Comparison of ENCODE assay signal across 23 cellular contexts in genomic region chr5:109719978-109720377, GRCh38. TPM values are rescaled to one million over a fixed set of nuclear protein-coding genes. Genes with fewer than 3 reads are reported as not detected.
A peak's percentile ranks its signal among the peaks of the same experiment; 100 is the strongest.
DNase-seq lines count a peak whose midpoint lies in the region; ATAC-seq, FAIRE-seq and TF ChIP-seq lines count a peak whose summit lies in the region.
"Had no signal": no experiment of that assay in that cellular context is flagged by ENCODE, and none has a peak within 500 bp of the region (broad histone marks: within the 10 kb centered on the region; RNA-seq: fewer than 3 reads in every experiment).

No MANE protein-coding gene starts in this region.

- intact Hi-C loops in K562 (cut with micrococcal nuclease) = no loop called here

- peaks cover 43% of the 10 kb centered on the region for H3K36me3 Mint-ChIP-seq in activated CD4-positive, alpha-beta T cell treated with anti-CD3 and anti-CD28 coated beads, Interleukin-2, amount 10 ng/mL, durations not matched to agents 7 days and 5 days (ENCODE audit: low read depth)

- H3K36me3 ChIP-seq in K562 (ENCODE audit: control insufficient read depth, insufficient read depth, low read length) = peaks cover 26% of the 10 kb centered on the region; the same call in 2 of the 3 replicates

- POLR2A ChIA-PET in K562 (lab: Yijun Ruan, JAX) = interaction anchor here (1.5 kb wide), 1 partner anchor 31 kb away, joined by 3 read pairs; the partner anchor contains the start of gene MAN2A1
- POLR2A ChIA-PET in activated CD4-positive, alpha-beta T cell treated with anti-CD3 and anti-CD28 coated beads, Interleukin-2, amount 10 ng/mL, durations not matched to agents 7 days and 5 days (lab: Charles Lee) = no interaction called here

- 0 out of 5 replicates have a peak, but pooled peaks cover 0 to under 1% of the 10 kb centered on the region in 2 experiments for H3K4me1 ChIP-seq in K562 (replicated peaks in 1 of 2; ENCODE audit: control insufficient read depth in 2 of 2, insufficient read depth in 2 of 2, low read length in 2 of 2)

- peaks cover 3% of the 10 kb centered on the region; the same call in 1 of the 3 replicates for H3K79me2 ChIP-seq in K562 (ENCODE audit: control insufficient read depth, insufficient read depth, low read length)

- no peak overlapping the region for H3K4me2 ChIP-seq in K562 (ENCODE audit: insufficient read depth, low read length)

- H3K4me3 ChIP-seq in K562 = no peak overlapping the region

- TF ChIP-seq CTCF in K562 (IDR thresholded peaks at IDR 0.05 in 2 of 3, conservative IDR thresholded peaks at IDR 0.05 in 1 of 3; ENCODE audit: insufficient read depth in 2 of 3, low read depth in 1 of 3, low read length in 3 of 3) = peak in 1 of 3 experiments; percentile 16; a peak in 1 of 6 replicates

- H3K9me3 ChIP-seq in K562 (replicated peaks; ENCODE audit: control insufficient read depth, insufficient read depth, low read depth, low read length) = no peaks in the 10 kb centered on the region

- H3K9ac ChIP-seq in K562 (ENCODE audit: insufficient read depth in 1 of 2, low read depth in 2 of 2, low read length in 2 of 2) = no peak overlapping the region

- H3K27me3 Mint-ChIP-seq in activated CD4-positive, alpha-beta T cell treated with anti-CD3 and anti-CD28 coated beads, Interleukin-2, amount 10 ng/mL, durations not matched to agents 7 days and 5 days = no peaks in the 10 kb centered on the region
- H3K27me3 Mint-ChIP-seq: CD4-positive, alpha-beta memory T cell had no signal

- no peaks in the 10 kb centered on the region for H3K9me1 ChIP-seq in K562 (ENCODE audit: control insufficient read depth, insufficient read depth, low read length)

- DNase-seq in OCI-M1 (lab: John Stamatoyannopoulos, UW) (peak; percentile 44), K562 (ENCODE audit: extremely low read depth in 1 of 4, low spot score in 3 of 4) (peak in 2 of 4 experiments; percentile 19), NCI-H1436 (lab: John Stamatoyannopoulos, UW) (no peak), NCI-H2107 (lab: John Stamatoyannopoulos, UW) (no peak)
- no peak for DNase-seq in activated CD4-positive, alpha-beta T cell treated with anti-CD3 and anti-CD28 coated beads, Interleukin-2, amount 10 ng/mL, durations not matched to agents 7 days and 5 days
- DNase-seq: C1 segment of cervical spinal cord; CD4-positive, alpha-beta memory T cell; COR-L47; GF-D8; Karpas-422; NCI-H1092 treated with DMSO at 0.1 percent for 48 hours; NCI-H146; NCI-H1930; NCI-H446; NCI-H524 treated with DMSO at 0.1 percent for 48 hours; NCI-H774; SHP77 treated with DMSO at 0.1 percent for 48 hours; SW 1271 had no signal

- no peak for TF ChIP-seq RAD21 in K562 (CRISPR knock-in tag; conservative IDR thresholded peaks at IDR 0.05 in 1 of 2, IDR thresholded peaks at IDR 0.05 in 1 of 2)

- H3K27ac ChIP-seq in K562 (ENCODE audit: extremely low read depth, low read depth, low read length) = no peak overlapping the region

- TF ChIP-seq EP300 in K562 (IDR thresholded peaks at IDR 0.05; ENCODE audit: low read length) = no peak

- CTCF ChIA-PET in K562 (lab: Yijun Ruan, JAX; ENCODE audit: low intra/inter-chr PET ratio) = no interaction called here
- CTCF ChIA-PET in activated CD4-positive, alpha-beta T cell treated with anti-CD3 and anti-CD28 coated beads, Interleukin-2, amount 10 ng/mL, durations not matched to agents 7 days and 5 days (lab: Charles Lee) = no interaction called here

- H2AFZ ChIP-seq in K562 (ENCODE audit: low read depth, low read length) = no peak overlapping the region

- no peak for FAIRE-seq in K562 (lab: Jason Lieb, UNC)
- peak; percentile 83 for FAIRE-seq in islet of Langerhans (lab: Jason Lieb, UNC)
- FAIRE-seq: GM12891 had no signal

- BruUV-seq in K562 (replicated peaks; lab: Mats Ljungman, UMichigan) = no TSS peak

- H3K4me1 Mint-ChIP-seq in activated CD4-positive, alpha-beta T cell treated with anti-CD3 and anti-CD28 coated beads, Interleukin-2, amount 10 ng/mL, durations not matched to agents 7 days and 5 days = peaks cover 5% of the 10 kb centered on the region

- no peak for TF ChIP-seq POLR2A in K562 (conservative IDR thresholded peaks at IDR 0.05)

- in situ Hi-C loops in K562 (cut with MboI) = no loop called here

- no peaks in the 10 kb centered on the region for H4K20me1 ChIP-seq in K562 (replicated peaks; ENCODE audit: control insufficient read depth, insufficient read depth, low read length)

- no peak overlapping the region for H3K4me3 Mint-ChIP-seq in activated CD4-positive, alpha-beta T cell treated with anti-CD3 and anti-CD28 coated beads, Interleukin-2, amount 10 ng/mL, durations not matched to agents 7 days and 5 days
- H3K4me3 Mint-ChIP-seq: CD4-positive, alpha-beta memory T cell had no signal

- no peak overlapping the region for H3K27ac Mint-ChIP-seq in activated CD4-positive, alpha-beta T cell treated with anti-CD3 and anti-CD28 coated beads, Interleukin-2, amount 10 ng/mL, durations not matched to agents 7 days and 5 days
- H3K27ac Mint-ChIP-seq: CD4-positive, alpha-beta memory T cell had no signal

- no peaks in the 10 kb centered on the region for H3K27me3 ChIP-seq in K562 (ENCODE audit: control insufficient read depth in 2 of 2, insufficient read depth in 2 of 2, low read length in 2 of 2)

- H3K9me3 Mint-ChIP-seq in activated CD4-positive, alpha-beta T cell treated with anti-CD3 and anti-CD28 coated beads, Interleukin-2, amount 10 ng/mL, durations not matched to agents 7 days and 5 days = no peaks in the 10 kb centered on the region
- H3K9me3 Mint-ChIP-seq: CD4-positive, alpha-beta memory T cell had no signal

- peak; percentile 61; the same call in 1 of the 3 replicates for ATAC-seq in K562
- ATAC-seq in HG03039 (IDR thresholded peaks at IDR 0.05; ENCODE audit: unreplicated experiment) = no peak
- ATAC-seq: HCT116, Panc1 had no signal

TF ChIP-seq in K562, 482 proteins besides CTCF, POLR2A, EP300 and RAD21 (continues in another document):
- TF ChIP-seq TCF3 (CRISPR knock-in tag; IDR thresholded peaks at IDR 0.05) = peak; percentile 39; the same call in 1 of the 2 replicates
- peak; percentile 56; the same call in 1 of the 2 replicates for TF ChIP-seq LEF1 (IDR thresholded peaks at IDR 0.05)
- TF ChIP-seq RFX1 (IDR thresholded peaks at IDR 0.05) = no peak
- no peak for TF ChIP-seq TFE3 (CRISPR knock-in tag; IDR thresholded peaks at IDR 0.05)
- TF ChIP-seq ZNF830 (CRISPR knock-in tag; IDR thresholded peaks at IDR 0.05) = no peak
- no peak for TF ChIP-seq JUNB (CRISPR knock-in tag; conservative IDR thresholded peaks at IDR 0.05)
- no peak for TF ChIP-seq ZNF347 (CRISPR knock-in tag; IDR thresholded peaks at IDR 0.05; ENCODE audit: low read depth)
- peak; percentile 33 for TF ChIP-seq MEIS2 (IDR thresholded peaks at IDR 0.05; ENCODE audit: partially characterized antibody)
- peak; percentile 49; the same call in 1 of the 2 replicates for TF ChIP-seq HMBOX1 (IDR thresholded peaks at IDR 0.05)
- TF ChIP-seq DPF2 (IDR thresholded peaks at IDR 0.05) = 0 out of 2 replicates have a peak, but pooled peaks have one; percentile 34

RNA-seq across cellular contexts. Expression of gene MAN2A1, which starts 30.3 kb away (rescaled TPM):
- total RNA-seq in K562 (2011; cell fraction: chromatin; rRNA removed; ENCODE audit: low replicate concordance) = 49.3 and 133 TPM in 2 replicates
- total RNA-seq in K562 (2011; cell fraction: nucleolus; rRNA removed) = 34.5 and 44.9 TPM in 2 replicates
- total RNA-seq in K562 (2011; cell fraction: nucleoplasm; rRNA removed) = 56.6 and 71.8 TPM in 2 replicates
- 18.7 and 20.9 TPM in 2 replicates for total RNA-seq in K562 (2014; rRNA removed)
- 32.0 and 33.4 TPM in 2 replicates for total RNA-seq in K562 (2014; rRNA removed; fragmentation: Illumina TruSeq; extraction: Trizol)
- 28.9 and 29.0 TPM in 2 replicates for total RNA-seq in K562 (2015; rRNA removed; fragmentation: Illumina TruSeq; extraction: Trizol)
- total RNA-seq in K562 (2021) = 25.8 and 25.9 TPM in 2 replicates
- 26.0 and 31.4 TPM in 2 replicates for polyA plus RNA-seq in K562 (2011; rRNA removed)
- polyA plus RNA-seq in K562 (2011; cell fraction: cytosol; rRNA removed) = 6.3 and 9.5 TPM in 2 replicates
- polyA plus RNA-seq in K562 (2011; cell fraction: nucleus; rRNA removed) = 34.5 and 43.8 TPM in 2 replicates
- polyA plus RNA-seq in K562 (2012) = 11.9 and 17.3 TPM in 2 replicates
- 15.4 and 19.8 TPM in 2 replicates for polyA plus RNA-seq in K562 (2014; fragmentation: Illumina TruSeq; extraction: Trizol)
- polyA plus RNA-seq in K562 (2014; fragmentation: Nextera tagmentation; extraction: Ambion mirVana) = 1 to 10 TPM; 5.2 to 8.2 TPM
- 10.9 and 15.1 TPM in 2 replicates for polyA plus RNA-seq in K562 (2014; rRNA removed)
- polyA minus RNA-seq in K562 (2011; rRNA and poly(A)+ RNA removed) = 76.8 and 82.8 TPM in 2 replicates
- 20.2 and 32.8 TPM in 2 replicates for polyA minus RNA-seq in K562 (2011; cell fraction: cytosol; rRNA and poly(A)+ RNA removed)
- 87.9 and 133 TPM in 2 replicates for polyA minus RNA-seq in K562 (2011; cell fraction: nucleus; rRNA and poly(A)+ RNA removed)
- total RNA-seq in activated CD4-positive, alpha-beta T cell treated with anti-CD3 and anti-CD28 coated beads, Interleukin-2, amount 10 ng/mL, durations not matched to agents 7 days and 5 days = 10 to 100 TPM; 39.2 to 45.9 TPM
